In the genomic region with DNA sequence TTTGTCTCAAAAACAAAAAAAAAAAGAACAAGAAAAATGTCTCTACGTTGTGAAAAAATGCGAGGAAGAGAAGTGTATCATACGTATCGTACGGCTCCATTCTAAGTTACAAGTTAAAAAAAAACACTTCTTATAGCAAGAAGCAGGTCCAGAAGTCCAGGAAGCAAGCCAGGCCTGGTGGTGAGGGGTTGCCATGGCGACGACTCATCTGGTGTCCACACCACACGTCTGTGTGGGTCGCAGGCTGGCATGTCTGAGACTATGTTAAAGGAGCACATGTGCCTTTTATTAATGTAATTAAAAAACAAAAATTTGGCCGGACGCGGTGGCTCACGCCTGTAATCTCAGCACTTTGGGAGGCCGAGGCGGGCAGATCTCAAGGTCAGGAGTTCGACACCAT, we compare ENCODE assay signal across 14 cellular contexts. TPM values are rescaled to one million over a fixed set of nuclear protein-coding genes. Genes with fewer than 3 reads are reported as not detected.
A peak's percentile ranks its signal among the peaks of the same experiment; 100 is the strongest.
DNase-seq lines count a peak whose midpoint lies in the region; ATAC-seq, FAIRE-seq and TF ChIP-seq lines count a peak whose summit lies in the region.
"Had no signal": no experiment of that assay in that cellular context is flagged by ENCODE, and none has a peak within 500 bp of the region (broad histone marks: within the 10 kb centered on the region; RNA-seq: fewer than 3 reads in every experiment).

No MANE protein-coding gene starts in this region.

- DNase-seq in AG08395 (ENCODE audit: low spot score), result peak; percentile 63
- peak; percentile 40 for DNase-seq in G401 (ENCODE audit: low spot score)
- peak; percentile 80 for DNase-seq in astrocyte of the spinal cord (ENCODE audit: low read depth, low spot score)
- DNase-seq in NCI-H2171 (lab: John Stamatoyannopoulos, UW), result no peak
- DNase-seq in GF-D8 (lab: John Stamatoyannopoulos, UW), result no peak
- no peak for DNase-seq in pons (ENCODE audit: low spot score)
- DNase-seq: activated CD8-positive, alpha-beta memory T cell treated with anti-CD3 and anti-CD28 coated beads, Interleukin-2, amount 50 U/mL, for 48 hours; NCI-H82; stimulated activated CD4-positive, alpha-beta T cell treated with anti-CD3 and anti-CD28 coated beads, Interleukin-2, amount 100 ng/mL, for 48 hours; stimulated activated naive B cell treated with anti-CD40 and anti-IgM and Interleukin-4, amounts not matched to agents 10 μg/mL and 1 μg/mL and 100 μg/mL, for 72 hours had no signal

- TF ChIP-seq CTCF in astrocyte of the spinal cord (IDR thresholded peaks at IDR 0.05; ENCODE audit: low read depth, low read length), result no peak

- no peak for ATAC-seq in GM18858 (IDR thresholded peaks at IDR 0.05; ENCODE audit: unreplicated experiment)
- ATAC-seq: stimulated activated naive B cell treated with anti-CD40 and anti-IgM and Interleukin-4, amounts not matched to agents 10 μg/mL and 1 μg/mL and 100 μg/mL, for 72 hours had no signal

- H3K4me3 ChIP-seq in astrocyte of the spinal cord (ENCODE audit: low read depth, low read length), result no peak overlapping the region
- H3K4me3 ChIP-seq: SJSA1 had no signal

- peak; percentile 24 for FAIRE-seq in islet of Langerhans (lab: Jason Lieb, UNC)

- in situ Hi-C loops in G401 (cut with HindIII; ENCODE audit: low sequenced_read_pairs) (no loop called here), astrocyte of the spinal cord (cut with HindIII; ENCODE audit: low sequenced_read_pairs) (no loop called here)

RNA-seq across cellular contexts. Expression of a gene that starts 5.9 kb away (rescaled TPM):
- total RNA-seq in G401 (2014; rRNA removed; shearing (Covaris generic)), result 51.0 and 58.7 TPM in 2 replicates

RNA-seq across cellular contexts. Expression of a gene that starts 6.2 kb away (rescaled TPM):
- not detected in 2 replicates for total RNA-seq in G401 (2014; rRNA removed; shearing (Covaris generic))
- total RNA-seq: mucosa of gallbladder, SJSA1 had no signal

RNA-seq across cellular contexts. Expression of a gene that starts 25.9 kb away (rescaled TPM):
- total RNA-seq in G401 (2014; rRNA removed; shearing (Covaris generic)), result 12.7 and 13.9 TPM in 2 replicates

RNA-seq across cellular contexts. Expression of a gene that starts 27.6 kb away (rescaled TPM):
- total RNA-seq in G401 (2014; rRNA removed; shearing (Covaris generic)), result 3.6 and 6.1 TPM in 2 replicates

RNA-seq across cellular contexts. Expression of a gene that starts 30.1 kb away (rescaled TPM):
- 1.8 and 1.9 TPM in 2 replicates for total RNA-seq in G401 (2014; rRNA removed; shearing (Covaris generic))
- total RNA-seq: SJSA1 had no signal

Comparison
In these comparisons a context has a peak if more than half of its experiments do, and no peak if none do; other contexts are left out.
1. DNase-seq: peak in AG08395 (single experiment), G401 (single experiment) and astrocyte of the spinal cord (single experiment); none in NCI-H2171 (single experiment), GF-D8 (single experiment) and pons (single experiment).